8 cellular contexts compared by ENCODE assay signal in genomic region chr5:1312993-1313833, GRCh38. TPM values are rescaled to one million over a fixed set of nuclear protein-coding genes. Genes with fewer than 3 reads are reported as not detected.
DNase-seq lines count a peak whose midpoint lies in the region; ATAC-seq lines count a peak whose summit lies in the region.

No MANE protein-coding gene starts in this region.

- ATAC-seq in GM18867 (IDR thresholded peaks at IDR 0.05; ENCODE audit: unreplicated experiment) (peak; percentile 74), HG03025 (IDR thresholded peaks at IDR 0.05; ENCODE audit: low FRiP score, unreplicated experiment) (peak; percentile 50), aorta (ENCODE audit: low FRiP score) (no peak)

- H3K9me3 ChIP-seq in BLaER1 = peaks cover 35% of the 10 kb centered on the region
- no peaks in the 10 kb centered on the region for H3K9me3 ChIP-seq in aorta (ENCODE audit: control insufficient read depth, low read length)

- peaks cover 31% of the 10 kb centered on the region for H3K36me3 ChIP-seq in BLaER1
- no peaks in the 10 kb centered on the region for H3K36me3 ChIP-seq in aorta (ENCODE audit: control insufficient read depth in 1 of 2, insufficient read depth in 2 of 2, low read length in 1 of 2)

- H3K36me3 Mint-ChIP-seq in activated naive CD8-positive, alpha-beta T cell treated with anti-CD3 and anti-CD28 coated beads for 36 hours = peaks cover 9% of the 10 kb centered on the region

- no peaks in the 10 kb centered on the region for H4K20me1 ChIP-seq in BLaER1

- peak overlapping the region; percentile 25 for H3K4me3 Mint-ChIP-seq in activated naive CD8-positive, alpha-beta T cell treated with anti-CD3 and anti-CD28 coated beads for 36 hours

- peak overlapping the region; percentile 76 for H3K9ac ChIP-seq in BLaER1

- H3K27me3 Mint-ChIP-seq in activated naive CD8-positive, alpha-beta T cell treated with anti-CD3 and anti-CD28 coated beads for 36 hours = peaks cover 6% of the 10 kb centered on the region

- H3K4me3 ChIP-seq in BLaER1 (peak overlapping the region; percentile 64), aorta (ENCODE audit: low read length in 2 of 2) (no peak overlapping the region)

- H3K4me1 ChIP-seq in BLaER1 = peaks cover 74% of the 10 kb centered on the region
- H3K4me1 ChIP-seq in aorta (ENCODE audit: control insufficient read depth in 1 of 2, insufficient read depth in 2 of 2, low read length in 2 of 2) = no peaks in the 10 kb centered on the region

- peak overlapping the region; percentile 92 for H3K4me2 ChIP-seq in BLaER1

- intact Hi-C loops in aorta (cut with DNase I) = no loop called here

- 64 to 72% methylated on average over 25 of the region's 25 CpGs for WGBS in aorta, 2 donors

- H3K27ac ChIP-seq in BLaER1 (peak overlapping the region; percentile 87), aorta (ENCODE audit: low read depth in 1 of 2, low read length in 2 of 2) (no peak overlapping the region)

- peaks cover 12% of the 10 kb centered on the region for H3K9me3 Mint-ChIP-seq in activated naive CD8-positive, alpha-beta T cell treated with anti-CD3 and anti-CD28 coated beads for 36 hours

- H3K27ac Mint-ChIP-seq in activated naive CD8-positive, alpha-beta T cell treated with anti-CD3 and anti-CD28 coated beads for 36 hours = peak overlapping the region; percentile 51

- H3K4me1 Mint-ChIP-seq in activated naive CD8-positive, alpha-beta T cell treated with anti-CD3 and anti-CD28 coated beads for 36 hours = peaks cover 63% of the 10 kb centered on the region

- H3K27me3 ChIP-seq in BLaER1 (no peaks in the 10 kb centered on the region), aorta (ENCODE audit: control insufficient read depth in 1 of 2, insufficient read depth in 2 of 2, low read length in 1 of 2) (no peaks in the 10 kb centered on the region)

- peak; percentile 97 for DNase-seq in NOMO-1 treated with dmso at 0.1 percent for 144 hours (lab: John Stamatoyannopoulos, UW; ENCODE audit: unreplicated experiment)
- DNase-seq in activated naive CD8-positive, alpha-beta T cell treated with anti-CD3 and anti-CD28 coated beads for 36 hours = peak; percentile 39
- peak; percentile 35 to 74 for DNase-seq in aorta
- no peak for DNase-seq in mucosa of gallbladder (ENCODE audit: low spot score)
- DNase-seq in NCI-H226 = no peak

RNA-seq across cellular contexts. Expression of gene TERT, which starts 18.3 kb away (rescaled TPM):
- 1 to 10 TPM; 6.0 to 6.2 TPM for total RNA-seq in activated naive CD8-positive, alpha-beta T cell treated with anti-CD3 and anti-CD28 coated beads for 36 hours
- total RNA-seq in aorta (not detected), mucosa of gallbladder (not detected)
- not detected for polyA plus RNA-seq in aorta

RNA-seq across cellular contexts. Expression of gene CLPTM1L, which starts 31.7 kb away (rescaled TPM):
- total RNA-seq in activated naive CD8-positive, alpha-beta T cell treated with anti-CD3 and anti-CD28 coated beads for 36 hours = 10 to 100 TPM; 90.0 to 91.6 TPM
- total RNA-seq in aorta (10 to 100 TPM; 66.0 to 71.2 TPM), mucosa of gallbladder (83.2 TPM)
- 10 to 100 TPM; 72.5 to 95.5 TPM for polyA plus RNA-seq in aorta

Comparison
In these comparisons a context has a peak if more than half of its experiments do, and no peak if none do; other contexts are left out.
1. DNase-seq: peak in NOMO-1 treated with dmso at 0.1 percent for 144 hours (single experiment), activated naive CD8-positive, alpha-beta T cell treated with anti-CD3 and anti-CD28 coated beads for 36 hours (single experiment) and aorta (2 of 2); none in mucosa of gallbladder (single experiment) and NCI-H226 (single experiment).